In genomic region chr15:38117781-38118180, GRCh38 we compare ENCODE assay signal across 35 cellular contexts.
"Had no signal": no experiment of that assay in that cellular context is flagged by ENCODE, and none has a peak within 500 bp of the region (broad histone marks: within the 10 kb centered on the region; RNA-seq: fewer than 3 reads in every experiment).

No MANE protein-coding gene starts in this region.

- H3K9me3 ChIP-seq: MG63 had no signal

- H3K4me2 ChIP-seq: KMS-11 had no signal

- H3K36me3 ChIP-seq: MG63 had no signal

- DNase-seq: Karpas-422, Kasumi-1, MG63, MM.1S, MV-4-11, NCI-H1048, NCI-H1092, NCI-H1092 treated with DMSO at 0.1 percent for 48 hours, NCI-H1105, NCI-H1105 treated with DMSO at 0.1 percent for 48 hours, NCI-H1417, NCI-H1417 treated with DMSO at 0.1 percent for 48 hours, NCI-H1436, NCI-H1436 treated with DMSO at 0.1 percent for 48 hours, NCI-H146, NCI-H1694, NCI-H1694 treated with DMSO at 0.1 percent for 48 hours, NCI-H187, NCI-H187 treated with DMSO at 0.1 percent for 48 hours, NCI-H1930, NCI-H2029, NCI-H2029 treated with DMSO at 0.1 percent for 48 hours, NCI-H2081, NCI-H2081 treated with DMSO at 0.1 percent for 48 hours, NCI-H2107, NCI-H2171, NCI-H2171 treated with DMSO at 0.1 percent for 48 hours, NCI-H2227 treated with DMSO at 0.1 percent for 48 hours, NCI-H226, NCI-H345, NCI-H446, NCI-H446 treated with DMSO at 0.1 percent for 48 hours, NCI-H510A, NCI-H510A treated with DMSO at 0.1 percent for 48 hours had no signal

- H3K4me3 ChIP-seq: MG63 had no signal

- H3K27ac ChIP-seq: KMS-11 had no signal

- H3K27me3 ChIP-seq: MG63 had no signal

- H3K9ac ChIP-seq: KMS-11 had no signal
